13 cellular contexts compared by ENCODE assay signal in genomic region chr4:81839347-81840042, GRCh38.
DNase-seq lines count a peak whose midpoint lies in the region; ATAC-seq and TF ChIP-seq lines count a peak whose summit lies in the region.
"Had no signal": no experiment of that assay in that cellular context is flagged by ENCODE, and none has a peak within 500 bp of the region (broad histone marks: within the 10 kb centered on the region; RNA-seq: fewer than 3 reads in every experiment).

No MANE protein-coding gene starts in this region.

- no peaks in the 10 kb centered on the region for H3K36me3 ChIP-seq in CD8-positive, alpha-beta T cell (ENCODE audit: insufficient read depth, low read length)
- H3K36me3 ChIP-seq: brain microvascular endothelial cell had no signal

- no peak overlapping the region for H3K4me3 Mint-ChIP-seq in activated naive CD4-positive, alpha-beta T cell treated with anti-CD3 and anti-CD28 coated beads, Interleukin-2, amount 50 U/mL, for 24 hours
- H3K4me3 Mint-ChIP-seq in activated naive CD4-positive, alpha-beta T cell treated with anti-CD3 and anti-CD28 coated beads, Interleukin-2, amount 10 ng/mL, durations not matched to agents 7 days and 5 days = no peak overlapping the region
- H3K4me3 Mint-ChIP-seq in stimulated activated naive CD8-positive, alpha-beta T cell treated with anti-CD3 and anti-CD28 coated beads, Interleukin-15, Interleukin-2, amounts not matched to agents 100 ng/mL and 50 ng/mL, for 24 hours = no peak overlapping the region
- no peak overlapping the region for H3K4me3 Mint-ChIP-seq in CD8-positive, alpha-beta T cell

- H3K4me1 ChIP-seq in CD8-positive, alpha-beta T cell (ENCODE audit: insufficient read depth, low read length) = no peaks in the 10 kb centered on the region
- H3K4me1 ChIP-seq: testis had no signal

- intact Hi-C loops in CD8-positive, alpha-beta T cell (cut with DNase I, micrococcal nuclease) = loop anchor here in 1 of 2 experiments (10.0 kb wide), 1 partner anchor 425 kb away; no protein-coding TSS in a partner anchor

- H3K27ac ChIP-seq in CD8-positive, alpha-beta T cell (ENCODE audit: low read depth, low read length) = no peak overlapping the region
- H3K27ac ChIP-seq: brain microvascular endothelial cell, testis had no signal

- peak; percentile 53 for ATAC-seq in HG03196 (IDR thresholded peaks at IDR 0.05; ENCODE audit: unreplicated experiment)
- ATAC-seq in CD8-positive, alpha-beta T cell = no peak

- H3K27me3 Mint-ChIP-seq in activated naive CD4-positive, alpha-beta T cell treated with anti-CD3 and anti-CD28 coated beads, Interleukin-2, amount 50 U/mL, for 24 hours = no peaks in the 10 kb centered on the region
- no peaks in the 10 kb centered on the region for H3K27me3 Mint-ChIP-seq in activated naive CD4-positive, alpha-beta T cell treated with anti-CD3 and anti-CD28 coated beads, Interleukin-2, amount 10 ng/mL, durations not matched to agents 7 days and 5 days
- no peaks in the 10 kb centered on the region for H3K27me3 Mint-ChIP-seq in stimulated activated naive CD8-positive, alpha-beta T cell treated with anti-CD3 and anti-CD28 coated beads, Interleukin-15, Interleukin-2, amounts not matched to agents 100 ng/mL and 50 ng/mL, for 24 hours
- no peaks in the 10 kb centered on the region for H3K27me3 Mint-ChIP-seq in CD8-positive, alpha-beta T cell (ENCODE audit: low read depth)

- H3K9me3 ChIP-seq in CD8-positive, alpha-beta T cell (ENCODE audit: low read length) = no peaks in the 10 kb centered on the region
- H3K9me3 ChIP-seq: testis had no signal

- no peaks in the 10 kb centered on the region for H3K27me3 ChIP-seq in CD8-positive, alpha-beta T cell (ENCODE audit: insufficient read depth, low read length)
- H3K27me3 ChIP-seq: brain microvascular endothelial cell, testis had no signal

- no peak for TF ChIP-seq CTCF in CD8-positive, alpha-beta T cell (IDR thresholded peaks at IDR 0.05)

- peaks cover 13% of the 10 kb centered on the region for H3K4me1 Mint-ChIP-seq in activated naive CD4-positive, alpha-beta T cell treated with anti-CD3 and anti-CD28 coated beads, Interleukin-2, amount 50 U/mL, for 24 hours
- no peaks in the 10 kb centered on the region for H3K4me1 Mint-ChIP-seq in activated naive CD4-positive, alpha-beta T cell treated with anti-CD3 and anti-CD28 coated beads, Interleukin-2, amount 10 ng/mL, durations not matched to agents 7 days and 5 days
- peaks cover 18% of the 10 kb centered on the region for H3K4me1 Mint-ChIP-seq in stimulated activated naive CD8-positive, alpha-beta T cell treated with anti-CD3 and anti-CD28 coated beads, Interleukin-15, Interleukin-2, amounts not matched to agents 100 ng/mL and 50 ng/mL, for 24 hours (ENCODE audit: low read depth)
- H3K4me1 Mint-ChIP-seq in CD8-positive, alpha-beta T cell (ENCODE audit: low read depth) = no peaks in the 10 kb centered on the region

- no peaks in the 10 kb centered on the region for H3K9me3 Mint-ChIP-seq in activated naive CD4-positive, alpha-beta T cell treated with anti-CD3 and anti-CD28 coated beads, Interleukin-2, amount 50 U/mL, for 24 hours
- H3K9me3 Mint-ChIP-seq in activated naive CD4-positive, alpha-beta T cell treated with anti-CD3 and anti-CD28 coated beads, Interleukin-2, amount 10 ng/mL, durations not matched to agents 7 days and 5 days = no peaks in the 10 kb centered on the region
- no peaks in the 10 kb centered on the region for H3K9me3 Mint-ChIP-seq in stimulated activated naive CD8-positive, alpha-beta T cell treated with anti-CD3 and anti-CD28 coated beads, Interleukin-15, Interleukin-2, amounts not matched to agents 100 ng/mL and 50 ng/mL, for 24 hours
- no peaks in the 10 kb centered on the region for H3K9me3 Mint-ChIP-seq in CD8-positive, alpha-beta T cell

- CTCF ChIA-PET in activated naive CD4-positive, alpha-beta T cell treated with anti-CD3 and anti-CD28 coated beads, Interleukin-2, amount 10 ng/mL, durations not matched to agents 7 days and 5 days (lab: Charles Lee) = no interaction called here
- CTCF ChIA-PET in CD8-positive, alpha-beta T cell (lab: Charles Lee) = interaction anchor here (0.8 to 2.5 kb wide), 3 partner anchors 372 to 412 kb away, joined by 3 to 13 read pairs (median 3); no protein-coding TSS in a partner anchor

- no peaks in the 10 kb centered on the region for H3K36me3 Mint-ChIP-seq in activated naive CD4-positive, alpha-beta T cell treated with anti-CD3 and anti-CD28 coated beads, Interleukin-2, amount 50 U/mL, for 24 hours
- no peaks in the 10 kb centered on the region for H3K36me3 Mint-ChIP-seq in activated naive CD4-positive, alpha-beta T cell treated with anti-CD3 and anti-CD28 coated beads, Interleukin-2, amount 10 ng/mL, durations not matched to agents 7 days and 5 days
- H3K36me3 Mint-ChIP-seq in stimulated activated naive CD8-positive, alpha-beta T cell treated with anti-CD3 and anti-CD28 coated beads, Interleukin-15, Interleukin-2, amounts not matched to agents 100 ng/mL and 50 ng/mL, for 24 hours (ENCODE audit: low read depth) = no peaks in the 10 kb centered on the region
- no peaks in the 10 kb centered on the region for H3K36me3 Mint-ChIP-seq in CD8-positive, alpha-beta T cell

- peak overlapping the region; percentile 19 for H3K27ac Mint-ChIP-seq in activated naive CD4-positive, alpha-beta T cell treated with anti-CD3 and anti-CD28 coated beads, Interleukin-2, amount 50 U/mL, for 24 hours
- no peak overlapping the region for H3K27ac Mint-ChIP-seq in activated naive CD4-positive, alpha-beta T cell treated with anti-CD3 and anti-CD28 coated beads, Interleukin-2, amount 10 ng/mL, durations not matched to agents 7 days and 5 days
- H3K27ac Mint-ChIP-seq in stimulated activated naive CD8-positive, alpha-beta T cell treated with anti-CD3 and anti-CD28 coated beads, Interleukin-15, Interleukin-2, amounts not matched to agents 100 ng/mL and 50 ng/mL, for 24 hours = peak overlapping the region; percentile 31
- H3K27ac Mint-ChIP-seq in CD8-positive, alpha-beta T cell = no peak overlapping the region

- POLR2A ChIA-PET in CD8-positive, alpha-beta T cell (lab: Charles Lee) = no interaction called here

- DNase-seq in activated naive CD4-positive, alpha-beta T cell treated with anti-CD3 and anti-CD28 coated beads, Interleukin-2, amount 10 ng/mL, durations not matched to agents 7 days and 5 days = no peak
- DNase-seq in NCI-H774 (lab: John Stamatoyannopoulos, UW) (peak; percentile 14), NCI-H2171 (lab: John Stamatoyannopoulos, UW) (no peak)
- no peak for DNase-seq in activated CD8-positive, alpha-beta memory T cell treated with anti-CD3 and anti-CD28 coated beads, Interleukin-2, amount 50 U/mL, for 4 hours
- DNase-seq in CD8-positive, alpha-beta T cell = no peak
- DNase-seq: brain microvascular endothelial cell, HCEC 1CT, MM.1S, T-helper 9 cell, testis had no signal

- H3K4me3 ChIP-seq in CD8-positive, alpha-beta T cell (ENCODE audit: low read depth, low read length) = no peak overlapping the region
- H3K4me3 ChIP-seq: testis had no signal

Comparison
In these comparisons a context has a peak if more than half of its experiments do, and no peak if none do; other contexts are left out.
1. H3K27ac Mint-ChIP-seq: peak in activated naive CD4-positive, alpha-beta T cell treated with anti-CD3 and anti-CD28 coated beads, Interleukin-2, amount 50 U/mL, for 24 hours (single experiment) and stimulated activated naive CD8-positive, alpha-beta T cell treated with anti-CD3 and anti-CD28 coated beads, Interleukin-15, Interleukin-2, amounts not matched to agents 100 ng/mL and 50 ng/mL, for 24 hours (single experiment); none in activated naive CD4-positive, alpha-beta T cell treated with anti-CD3 and anti-CD28 coated beads, Interleukin-2, amount 10 ng/mL, durations not matched to agents 7 days and 5 days (single experiment) and CD8-positive, alpha-beta T cell (single experiment).